ENCODE assay signal across 8 cellular contexts in genomic region chr2:202588647-202589581, GRCh38. TPM values are rescaled to one million over a fixed set of nuclear protein-coding genes. Genes with fewer than 3 reads are reported as not detected.
DNase-seq lines count a peak whose midpoint lies in the region; ATAC-seq and TF ChIP-seq lines count a peak whose summit lies in the region.

No MANE protein-coding gene starts in this region.

- no peaks in the 10 kb centered on the region for H3K36me3 ChIP-seq in neutrophil

- TF ChIP-seq CTCF in foreskin fibroblast (IDR thresholded peaks at IDR 0.05; ENCODE audit: low read depth, low read length) = peak; percentile 94
- peak; percentile 94 for TF ChIP-seq CTCF in neutrophil (IDR thresholded peaks at IDR 0.05)

- no peak overlapping the region for H3K27ac ChIP-seq in neutrophil

- intact Hi-C loops in activated T-helper 2 cell treated with anti-CD3 and anti-CD28 coated beads, Interferon-gamma antibody, Interleukin-2, Interleukin-4, amounts not matched to agents 10 μg/mL and 5 μg/mL and 100 μg/mL, durations not matched to agents 14 hours and 24 hours and 36 hours (cut with micrococcal nuclease) = loop anchor here (1.0 to 10.0 kb wide), 4 partner anchors 48 to 856 kb away; no protein-coding TSS in a partner anchor

- peak overlapping the region; percentile 1 to 4 for H3K4me3 ChIP-seq in foreskin fibroblast (ENCODE audit: low read depth in 1 of 2, low read length in 2 of 2)
- no peak overlapping the region for H3K4me3 ChIP-seq in neutrophil (ENCODE audit: low read depth in 1 of 2, low read length in 1 of 2)

- no peak overlapping the region for H3K4me3 Mint-ChIP-seq in activated T-helper 2 cell treated with anti-CD3 and anti-CD28 coated beads, Interferon-gamma antibody, Interleukin-2, Interleukin-4, amounts not matched to agents 10 μg/mL and 5 μg/mL and 100 μg/mL, durations not matched to agents 14 hours and 24 hours and 36 hours (ENCODE audit: low read depth)

- no peaks in the 10 kb centered on the region for H3K36me3 Mint-ChIP-seq in activated T-helper 2 cell treated with anti-CD3 and anti-CD28 coated beads, Interferon-gamma antibody, Interleukin-2, Interleukin-4, amounts not matched to agents 10 μg/mL and 5 μg/mL and 100 μg/mL, durations not matched to agents 14 hours and 24 hours and 36 hours (ENCODE audit: low read depth)

- H3K4me1 ChIP-seq in neutrophil (ENCODE audit: control insufficient read depth in 1 of 2, insufficient read depth in 1 of 2, low read depth in 1 of 2, low read length in 1 of 2) = peaks cover 3 to 7% of the 10 kb centered on the region in 2 experiments

- no peaks in the 10 kb centered on the region for H3K27me3 Mint-ChIP-seq in activated T-helper 2 cell treated with anti-CD3 and anti-CD28 coated beads, Interferon-gamma antibody, Interleukin-2, Interleukin-4, amounts not matched to agents 10 μg/mL and 5 μg/mL and 100 μg/mL, durations not matched to agents 14 hours and 24 hours and 36 hours (ENCODE audit: low read depth)

- peaks cover 4% of the 10 kb centered on the region for H3K4me1 Mint-ChIP-seq in activated T-helper 2 cell treated with anti-CD3 and anti-CD28 coated beads, Interferon-gamma antibody, Interleukin-2, Interleukin-4, amounts not matched to agents 10 μg/mL and 5 μg/mL and 100 μg/mL, durations not matched to agents 14 hours and 24 hours and 36 hours (ENCODE audit: low read depth)

- peak; percentile 83 for DNase-seq in D341Med (ENCODE audit: low spot score)
- peak; percentile 89 for DNase-seq in LoVo (ENCODE audit: low spot score)
- DNase-seq in RPMI7951 (ENCODE audit: low read depth) = peak; percentile 73
- peak; percentile 53 for DNase-seq in activated T-helper 2 cell treated with anti-CD3 and anti-CD28 coated beads, Interferon-gamma antibody, Interleukin-2, Interleukin-4, amounts not matched to agents 10 μg/mL and 5 μg/mL and 100 μg/mL, durations not matched to agents 14 hours and 24 hours and 36 hours (ENCODE audit: low spot score)
- DNase-seq in foreskin fibroblast = peak; percentile 37 to 78
- peak; percentile 33 for DNase-seq in stromal cell of bone marrow (ENCODE audit: low read depth)

- H3K27ac Mint-ChIP-seq in activated T-helper 2 cell treated with anti-CD3 and anti-CD28 coated beads, Interferon-gamma antibody, Interleukin-2, Interleukin-4, amounts not matched to agents 10 μg/mL and 5 μg/mL and 100 μg/mL, durations not matched to agents 14 hours and 24 hours and 36 hours = no peak overlapping the region

- no peaks in the 10 kb centered on the region for H3K27me3 ChIP-seq in neutrophil

- no peaks in the 10 kb centered on the region for H3K9me3 Mint-ChIP-seq in activated T-helper 2 cell treated with anti-CD3 and anti-CD28 coated beads, Interferon-gamma antibody, Interleukin-2, Interleukin-4, amounts not matched to agents 10 μg/mL and 5 μg/mL and 100 μg/mL, durations not matched to agents 14 hours and 24 hours and 36 hours

- H3K9me3 ChIP-seq in neutrophil = no peaks in the 10 kb centered on the region

- peak; percentile 80 for ATAC-seq in GM21515 (IDR thresholded peaks at IDR 0.05; ENCODE audit: unreplicated experiment)

RNA-seq across cellular contexts. Expression of gene FAM117B, which starts 45.9 kb away (rescaled TPM):
- total RNA-seq in RPMI7951 (2014; rRNA removed; shearing (Covaris generic)) = 1.2 and 1.9 TPM in 2 replicates
- total RNA-seq in activated T-helper 2 cell treated with anti-CD3 and anti-CD28 coated beads, Interferon-gamma antibody, Interleukin-2, Interleukin-4, amounts not matched to agents 10 μg/mL and 5 μg/mL and 100 μg/mL, durations not matched to agents 14 hours and 24 hours and 36 hours = 8.3 and 9.2 TPM in 2 replicates

Comparison
In these comparisons a context has a peak if more than half of its experiments do, and no peak if none do; other contexts are left out.
1. DNase-seq: peak in every context shown above with its lines; median percentile 89 in LoVo; 83 in D341Med; 73 in RPMI7951; 58 in foreskin fibroblast; 53 in activated T-helper 2 cell treated with anti-CD3 and anti-CD28 coated beads, Interferon-gamma antibody, Interleukin-2, Interleukin-4, amounts not matched to agents 10 μg/mL and 5 μg/mL and 100 μg/mL, durations not matched to agents 14 hours and 24 hours and 36 hours; 33 in stromal cell of bone marrow.
2. H3K4me3 ChIP-seq: peak in foreskin fibroblast (2 of 2); none in neutrophil (0 of 2).